ENCODE assay signal across 14 cellular contexts in the genomic region with DNA sequence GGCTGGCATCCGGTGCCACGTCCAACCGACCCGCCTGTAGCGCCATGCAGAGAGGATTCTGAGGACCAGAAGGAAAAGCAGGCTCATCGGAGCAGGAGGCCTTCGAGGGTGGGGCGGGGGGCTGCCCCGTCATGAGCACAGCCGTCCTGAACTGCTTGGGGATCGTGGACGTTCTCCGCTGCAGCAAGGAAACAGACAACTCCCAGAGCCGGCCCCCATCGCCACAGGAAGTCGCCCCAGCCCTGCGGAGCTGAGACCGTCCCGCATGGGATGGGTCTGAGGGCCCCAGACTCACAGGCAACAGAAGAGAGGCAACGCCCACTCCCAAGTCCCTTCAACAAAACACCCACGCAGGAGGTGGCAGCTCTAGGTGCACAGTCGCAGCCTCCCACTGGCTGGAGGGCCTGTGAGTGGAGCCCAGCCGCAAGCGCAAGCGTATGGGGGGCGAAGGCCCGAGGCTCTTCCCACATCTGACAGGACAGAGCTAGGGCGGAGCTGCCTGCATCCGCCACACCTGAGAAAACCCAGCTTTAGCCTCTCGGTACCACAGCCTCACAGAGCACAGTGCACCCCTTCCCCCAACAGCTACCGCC. TPM values are rescaled to one million over a fixed set of nuclear protein-coding genes. Genes with fewer than 3 reads are reported as not detected.
DNase-seq lines count a peak whose midpoint lies in the region; ATAC-seq and TF ChIP-seq lines count a peak whose summit lies in the region.
"Had no signal": no experiment of that assay in that cellular context is flagged by ENCODE, and none has a peak within 500 bp of the region (broad histone marks: within the 10 kb centered on the region; RNA-seq: fewer than 3 reads in every experiment).

No MANE protein-coding gene starts in this region.

- H3K9me3 ChIP-seq in HEK293 (ENCODE audit: control insufficient read depth, insufficient read depth, low read depth, low read length) = no peaks in the 10 kb centered on the region
- H3K9me3 ChIP-seq: upper lobe of right lung had no signal

- H3K27ac Mint-ChIP-seq in activated T-cell treated with anti-CD3 and anti-CD28 coated beads, Interleukin-2, amount 50 U/mL, for 24 hours = no peak overlapping the region
- H3K27ac Mint-ChIP-seq in activated CD8-positive, alpha-beta T cell treated with anti-CD3 and anti-CD28 coated beads, Interleukin-2, amount 10 ng/mL, durations not matched to agents 7 days and 5 days = no peak overlapping the region
- peak overlapping the region in 7 of 10 donors; percentile 4 to 92 (median 82) for H3K27ac Mint-ChIP-seq in naive thymus-derived CD8-positive, alpha-beta T cell
- H3K27ac Mint-ChIP-seq: IgD-negative memory B cell, natural killer cell had no signal

- no peak for TF ChIP-seq CTCF in HEK293 (tag by site-specific recombination; IDR thresholded peaks at IDR 0.05)

- CTCF ChIA-PET in HEK293 (lab: Yijun Ruan, JAX) = interaction anchor here (0.7 to 0.8 kb wide), 5 partner anchors 9 to 138 kb away, joined by 3 to 4 read pairs (median 3); no protein-coding TSS in a partner anchor
- CTCF ChIA-PET in activated CD8-positive, alpha-beta T cell treated with anti-CD3 and anti-CD28 coated beads, Interleukin-2, amount 10 ng/mL, durations not matched to agents 7 days and 5 days (lab: Charles Lee) = interaction anchor here (1.3 kb wide), 1 partner anchor 16 kb away, joined by 3 read pairs; no protein-coding TSS in a partner anchor

- H3K4me3 ChIP-seq in HEK293 (ENCODE audit: low read depth, low read length) = no peak overlapping the region
- H3K4me3 ChIP-seq: upper lobe of right lung had no signal

- ATAC-seq in activated CD8-positive, alpha-beta T cell treated with anti-CD3 and anti-CD28 coated beads, Interleukin-2, amount 10 ng/mL, durations not matched to agents 7 days and 5 days = peak; percentile 4
- peak; percentile 39 to 52 for ATAC-seq in naive thymus-derived CD8-positive, alpha-beta T cell
- no peak for ATAC-seq in HG02852 (IDR thresholded peaks at IDR 0.05; ENCODE audit: unreplicated experiment)
- ATAC-seq: natural killer cell, upper lobe of right lung had no signal

- H3K36me3 Mint-ChIP-seq in activated T-cell treated with anti-CD3 and anti-CD28 coated beads, Interleukin-2, amount 50 U/mL, for 24 hours (ENCODE audit: low read depth) = peaks cover 20% of the 10 kb centered on the region
- H3K36me3 Mint-ChIP-seq in activated CD8-positive, alpha-beta T cell treated with anti-CD3 and anti-CD28 coated beads, Interleukin-2, amount 10 ng/mL, durations not matched to agents 7 days and 5 days (ENCODE audit: low read depth) = peaks cover 15% of the 10 kb centered on the region
- H3K36me3 Mint-ChIP-seq in naive thymus-derived CD8-positive, alpha-beta T cell = peaks cover 0 to 5% (median 0%) of the 10 kb centered on the region in 3 donors
- H3K36me3 Mint-ChIP-seq: natural killer cell had no signal

- H3K4me1 Mint-ChIP-seq in activated T-cell treated with anti-CD3 and anti-CD28 coated beads, Interleukin-2, amount 50 U/mL, for 24 hours (ENCODE audit: low read depth) = peaks cover 30% of the 10 kb centered on the region
- H3K4me1 Mint-ChIP-seq in activated CD8-positive, alpha-beta T cell treated with anti-CD3 and anti-CD28 coated beads, Interleukin-2, amount 10 ng/mL, durations not matched to agents 7 days and 5 days (ENCODE audit: low read depth) = peaks cover 42% of the 10 kb centered on the region
- peaks cover 26 to 50% (median 43%) of the 10 kb centered on the region in 4 donors for H3K4me1 Mint-ChIP-seq in naive thymus-derived CD8-positive, alpha-beta T cell

- no peak overlapping the region for H3K27ac ChIP-seq in HEK293 (ENCODE audit: extremely low read depth, low read depth, low read length)
- H3K27ac ChIP-seq: parathyroid adenoma, upper lobe of right lung had no signal

- H3K4me3 Mint-ChIP-seq in activated T-cell treated with anti-CD3 and anti-CD28 coated beads, Interleukin-2, amount 50 U/mL, for 24 hours = peak overlapping the region; percentile 23
- H3K4me3 Mint-ChIP-seq in activated CD8-positive, alpha-beta T cell treated with anti-CD3 and anti-CD28 coated beads, Interleukin-2, amount 10 ng/mL, durations not matched to agents 7 days and 5 days = peak overlapping the region; percentile 23
- H3K4me3 Mint-ChIP-seq in naive thymus-derived CD8-positive, alpha-beta T cell = peak overlapping the region; percentile 70 to 100 (median 82)
- H3K4me3 Mint-ChIP-seq: natural killer cell had no signal

- H3K9me3 Mint-ChIP-seq in activated T-cell treated with anti-CD3 and anti-CD28 coated beads, Interleukin-2, amount 50 U/mL, for 24 hours = no peaks in the 10 kb centered on the region
- H3K9me3 Mint-ChIP-seq in activated CD8-positive, alpha-beta T cell treated with anti-CD3 and anti-CD28 coated beads, Interleukin-2, amount 10 ng/mL, durations not matched to agents 7 days and 5 days (ENCODE audit: insufficient read depth) = no peaks in the 10 kb centered on the region
- no peaks in the 10 kb centered on the region for H3K9me3 Mint-ChIP-seq in naive thymus-derived CD8-positive, alpha-beta T cell
- H3K9me3 Mint-ChIP-seq: IgD-negative memory B cell, natural killer cell had no signal

- H3K27me3 Mint-ChIP-seq in activated T-cell treated with anti-CD3 and anti-CD28 coated beads, Interleukin-2, amount 50 U/mL, for 24 hours = no peaks in the 10 kb centered on the region
- no peaks in the 10 kb centered on the region for H3K27me3 Mint-ChIP-seq in activated CD8-positive, alpha-beta T cell treated with anti-CD3 and anti-CD28 coated beads, Interleukin-2, amount 10 ng/mL, durations not matched to agents 7 days and 5 days (ENCODE audit: low read depth)
- no peaks in the 10 kb centered on the region for H3K27me3 Mint-ChIP-seq in naive thymus-derived CD8-positive, alpha-beta T cell
- H3K27me3 Mint-ChIP-seq: IgD-negative memory B cell had no signal

- POLR2A ChIA-PET in HEK293 (lab: Yijun Ruan, JAX) = no interaction called here
- POLR2A ChIA-PET in activated CD8-positive, alpha-beta T cell treated with anti-CD3 and anti-CD28 coated beads, Interleukin-2, amount 10 ng/mL, durations not matched to agents 7 days and 5 days (lab: Charles Lee) = no interaction called here
- POLR2A ChIA-PET in naive thymus-derived CD8-positive, alpha-beta T cell (lab: Charles Lee) = interaction anchor here (0.5 to 0.7 kb wide), 4 partner anchors 41 to 252 kb away, joined by 3 to 8 read pairs (median 4); no protein-coding TSS in a partner anchor

- H3K36me3 ChIP-seq in HEK293 (ENCODE audit: control insufficient read depth in 2 of 2, insufficient read depth in 1 of 2, low read length in 2 of 2) = peaks cover 0 to 16% of the 10 kb centered on the region in 2 experiments; a peak in 2 of 3 replicates
- H3K36me3 ChIP-seq: upper lobe of right lung had no signal

- no peaks in the 10 kb centered on the region for H3K4me1 ChIP-seq in HEK293 (ENCODE audit: control insufficient read depth, insufficient read depth, low read length)

- no peak for DNase-seq in activated T-cell treated with anti-CD3 and anti-CD28 coated beads, Interleukin-2, amount 50 U/mL, for 24 hours
- no peak for DNase-seq in activated T-cell treated with anti-CD3 and anti-CD28 coated beads, Interleukin-2, amount 50 U/mL, for 1 hour
- no peak for DNase-seq in activated CD8-positive, alpha-beta T cell treated with anti-CD3 and anti-CD28 coated beads, Interleukin-2, amount 10 ng/mL, durations not matched to agents 7 days and 5 days
- peak in 4 of 10 donors; percentile 15 to 40 (median 34) for DNase-seq in naive thymus-derived CD8-positive, alpha-beta T cell
- no peak for DNase-seq in COLO829 (ENCODE audit: low spot score)
- no peak for DNase-seq in activated effector memory CD4-positive, alpha-beta T cell treated with Interleukin-2 at 50 U/mL for 16 hours
- DNase-seq: GOT3, natural killer cell, SIG-M5, upper lobe of right lung had no signal

TF ChIP-seq in HEK293, 187 proteins besides CTCF, POLR2A, EP300 and RAD21:
- TF ChIP-seq ZFHX2 (tag by site-specific recombination; conservative IDR thresholded peaks at IDR 0.05) (peak; percentile 63), ZNF510 (tag by site-specific recombination; IDR thresholded peaks at IDR 0.05; ENCODE audit: insufficient replicate concordance) (no peak), EGR2 (tag by site-specific recombination; IDR thresholded peaks at IDR 0.05; ENCODE audit: low read depth) (peak; percentile 64)

RNA-seq across cellular contexts. Expression of a gene that starts 25.2 kb away (rescaled TPM):
- 10 to 100 TPM; 15.6 to 16.0 TPM for total RNA-seq in activated CD8-positive, alpha-beta T cell treated with anti-CD3 and anti-CD28 coated beads, Interleukin-2, amount 10 ng/mL, durations not matched to agents 7 days and 5 days
- total RNA-seq in naive thymus-derived CD8-positive, alpha-beta T cell = 1 to 10 TPM; 8.1 to 9.1 TPM
- 1 to 10 TPM in 1 of 3 donors, under 1 TPM in 2; 0.47 to 1.1 (median 0.87) TPM for polyA plus RNA-seq in naive thymus-derived CD8-positive, alpha-beta T cell

RNA-seq across cellular contexts. Expression of a gene that starts 42.0 kb away (rescaled TPM):
- over 10,000 TPM; 13,463 to 13,594 TPM for total RNA-seq in activated CD8-positive, alpha-beta T cell treated with anti-CD3 and anti-CD28 coated beads, Interleukin-2, amount 10 ng/mL, durations not matched to agents 7 days and 5 days
- 1,000 to 10,000 TPM; 2,640 to 2,674 TPM for total RNA-seq in naive thymus-derived CD8-positive, alpha-beta T cell
- over 10,000 TPM; 13,269 to 13,922 (median 13,518) TPM for polyA plus RNA-seq in naive thymus-derived CD8-positive, alpha-beta T cell

Comparison
In these comparisons a context has a peak if more than half of its experiments do, and no peak if none do; other contexts are left out.
1. H3K27ac Mint-ChIP-seq: peak in naive thymus-derived CD8-positive, alpha-beta T cell (7 of 10); none in activated T-cell treated with anti-CD3 and anti-CD28 coated beads, Interleukin-2, amount 50 U/mL, for 24 hours (single experiment) and activated CD8-positive, alpha-beta T cell treated with anti-CD3 and anti-CD28 coated beads, Interleukin-2, amount 10 ng/mL, durations not matched to agents 7 days and 5 days (single experiment).
2. H3K4me3 Mint-ChIP-seq: peak in every context shown above with its lines; median percentile 82 in naive thymus-derived CD8-positive, alpha-beta T cell; 23 in activated T-cell treated with anti-CD3 and anti-CD28 coated beads, Interleukin-2, amount 50 U/mL, for 24 hours; 23 in activated CD8-positive, alpha-beta T cell treated with anti-CD3 and anti-CD28 coated beads, Interleukin-2, amount 10 ng/mL, durations not matched to agents 7 days and 5 days.
3. RNA of a gene that starts 42.0 kb away (total RNA-seq): 13,463 to 13,594 TPM in activated CD8-positive, alpha-beta T cell treated with anti-CD3 and anti-CD28 coated beads, Interleukin-2, amount 10 ng/mL, durations not matched to agents 7 days and 5 days; 2,640 to 2,674 TPM in naive thymus-derived CD8-positive, alpha-beta T cell; every median in the first group is over 4 times any median in the second.